Comparison of ENCODE assay signal across 1 cellular context in genomic region chr2:161199885-161200284, GRCh38.
TF ChIP-seq lines count a peak whose summit lies in the region.

No MANE protein-coding gene starts in this region.

TF ChIP-seq in GM12878, 131 proteins besides CTCF, POLR2A, EP300 and RAD21 (continued from another document):
- TF ChIP-seq ZBTB4 (CRISPR knock-in tag; IDR thresholded peaks at IDR 0.05) (no peak), SREBF1 (IDR thresholded peaks at IDR 0.05; ENCODE audit: low read length) (no peak), KDM1A (IDR thresholded peaks at IDR 0.05; ENCODE audit: borderline replicate concordance) (no peak), CBFB (IDR thresholded peaks at IDR 0.05; ENCODE audit: low read depth) (no peak), ZBTB40 (IDR thresholded peaks at IDR 0.05; ENCODE audit: borderline replicate concordance) (no peak), E2F8 (IDR thresholded peaks at IDR 0.05; ENCODE audit: low read depth, partially characterized antibody) (no peak)
